In genomic region chr1:151775894-151776664, GRCh38 we compare ENCODE assay signal across 22 cellular contexts. TPM values are rescaled to one million over a fixed set of nuclear protein-coding genes. Genes with fewer than 3 reads are reported as not detected.
"Had no signal": no experiment of that assay in that cellular context is flagged by ENCODE, and none has a peak within 500 bp of the region (broad histone marks: within the 10 kb centered on the region; RNA-seq: fewer than 3 reads in every experiment).

No MANE protein-coding gene starts in this region.

- DNase-seq: activated CD4-positive, CD25-positive, alpha-beta regulatory T cell treated with anti-CD3 and anti-CD28 coated beads, Interleukin-2, amount 50 U/mL, for 72 hours; activated naive CD4-positive, alpha-beta T cell; activated naive CD8-positive, alpha-beta T cell treated with anti-CD3 and anti-CD28 coated beads, Interleukin-2, amount 10 ng/mL, durations not matched to agents 7 days and 5 days; anterior cingulate cortex; brain microvascular endothelial cell; effector memory CD4-positive, alpha-beta T cell; foreskin melanocyte; mesendoderm; nucleus accumbens; small intestine; stimulated activated CD4-positive, alpha-beta T cell treated with anti-CD3 and anti-CD28 coated beads, Interleukin-4, amount 100 ng/mL, for 24 hours; stimulated activated naive CD4-positive, alpha-beta T cell treated with Interleukin-2 at 50 U/mL for 16 hours; transverse colon had no signal

- H3K27ac Mint-ChIP-seq: activated naive CD8-positive, alpha-beta T cell treated with anti-CD3 and anti-CD28 coated beads, Interleukin-2, amount 10 ng/mL, durations not matched to agents 7 days and 5 days; activated T-helper 1 cell treated with anti-CD3 and anti-CD28 coated beads, Interleukin-12 subunit alpha, Interleukin-12 subunit beta, Interleukin-2, Interleukin-4 antibody, amounts not matched to agents 30 ng/mL and 10 ng/mL and 1 ng/mL, durations not matched to agents 14 hours and 24 hours and 36 hours; natural killer cell treated with Interleukin-12 subunit alpha and Interleukin-12 subunit beta and Interleukin-15 and Interleukin-18, amount 100 ng/mL, for 72 hours had no signal

- ATAC-seq: natural killer cell treated with Interleukin-12 subunit alpha and Interleukin-12 subunit beta and Interleukin-15 and Interleukin-18, amount 100 ng/mL, for 72 hours had no signal

- H3K27me3 Mint-ChIP-seq: activated naive CD8-positive, alpha-beta T cell treated with anti-CD3 and anti-CD28 coated beads, Interleukin-2, amount 10 ng/mL, durations not matched to agents 7 days and 5 days; natural killer cell treated with Interleukin-12 subunit alpha and Interleukin-12 subunit beta and Interleukin-15 and Interleukin-18, amount 100 ng/mL, for 72 hours had no signal

- H3K4me3 Mint-ChIP-seq: activated naive CD8-positive, alpha-beta T cell treated with anti-CD3 and anti-CD28 coated beads, Interleukin-2, amount 10 ng/mL, durations not matched to agents 7 days and 5 days; activated T-helper 1 cell treated with anti-CD3 and anti-CD28 coated beads, Interleukin-12 subunit alpha, Interleukin-12 subunit beta, Interleukin-2, Interleukin-4 antibody, amounts not matched to agents 30 ng/mL and 10 ng/mL and 1 ng/mL, durations not matched to agents 14 hours and 24 hours and 36 hours; natural killer cell treated with Interleukin-12 subunit alpha and Interleukin-12 subunit beta and Interleukin-15 and Interleukin-18, amount 100 ng/mL, for 72 hours had no signal

- H3K36me3 ChIP-seq: brain microvascular endothelial cell had no signal

- H3K4me3 ChIP-seq: right atrium auricular region, transverse colon, vagina had no signal

- H3K27me3 ChIP-seq: brain microvascular endothelial cell, right atrium auricular region, transverse colon, vagina had no signal

- H3K9me3 Mint-ChIP-seq: activated naive CD8-positive, alpha-beta T cell treated with anti-CD3 and anti-CD28 coated beads, Interleukin-2, amount 10 ng/mL, durations not matched to agents 7 days and 5 days; activated T-helper 1 cell treated with anti-CD3 and anti-CD28 coated beads, Interleukin-12 subunit alpha, Interleukin-12 subunit beta, Interleukin-2, Interleukin-4 antibody, amounts not matched to agents 30 ng/mL and 10 ng/mL and 1 ng/mL, durations not matched to agents 14 hours and 24 hours and 36 hours; natural killer cell treated with Interleukin-12 subunit alpha and Interleukin-12 subunit beta and Interleukin-15 and Interleukin-18, amount 100 ng/mL, for 72 hours had no signal

- FAIRE-seq: small intestine had no signal

RNA-seq across cellular contexts. Expression of gene LINGO4, which starts 29.1 kb away (rescaled TPM):
- total RNA-seq: fibroblast of lung; kidney epithelial cell; natural killer cell treated with Interleukin-12 subunit alpha and Interleukin-12 subunit beta and Interleukin-15 and Interleukin-18, amount 100 ng/mL, for 72 hours; posterior vena cava had no signal

RNA-seq across cellular contexts. Expression of gene RIIAD1, which starts 54.8 kb away (rescaled TPM):
- total RNA-seq: activated CD8-positive, alpha-beta memory T cell treated with anti-CD3 and anti-CD28 coated beads for 36 hours; activated naive CD8-positive, alpha-beta T cell treated with anti-CD3 and anti-CD28 coated beads, Interleukin-2, amount 10 ng/mL, durations not matched to agents 7 days and 5 days; activated T-helper 1 cell treated with anti-CD3 and anti-CD28 coated beads, Interleukin-12 subunit alpha, Interleukin-12 subunit beta, Interleukin-2, Interleukin-4 antibody, amounts not matched to agents 30 ng/mL and 10 ng/mL and 1 ng/mL, durations not matched to agents 14 hours and 24 hours and 36 hours; fibroblast of lung; kidney epithelial cell; lower leg skin; natural killer cell treated with Interleukin-12 subunit alpha and Interleukin-12 subunit beta and Interleukin-15 and Interleukin-18, amount 100 ng/mL, for 72 hours; right atrium auricular region; transverse colon; vagina had no signal

RNA-seq across cellular contexts. Expression of gene RORC, which starts 55.5 kb away (rescaled TPM):
- total RNA-seq: posterior vena cava had no signal
